8 cellular contexts compared by ENCODE assay signal in genomic region chr7:65871451-65871850, GRCh38. TPM values are rescaled to one million over a fixed set of nuclear protein-coding genes. Genes with fewer than 3 reads are reported as not detected.
DNase-seq lines count a peak whose midpoint lies in the region; ATAC-seq and TF ChIP-seq lines count a peak whose summit lies in the region.
"Not testable (repeated sequence)": the region's sequence is repeated elsewhere in the genome, so short reads cannot be mapped to it uniquely, and the experiment has no call there.

No MANE protein-coding gene starts in this region.

- intact Hi-C loops in left lung (cut with DNase I), result not testable (repeated sequence)

- TF ChIP-seq CTCF in fibroblast of lung (conservative IDR thresholded peaks at IDR 0.05 in 1 of 2, IDR thresholded peaks at IDR 0.05 in 1 of 2; ENCODE audit: low read depth in 1 of 2, low read length in 2 of 2); left lung (IDR thresholded peaks at IDR 0.05): not testable (repeated sequence)

- H3K79me2 ChIP-seq in fibroblast of lung (ENCODE audit: control insufficient read depth, insufficient read depth, low read length), result peaks cover 12% of the 10 kb centered on the region

- H3K4me1 Mint-ChIP-seq in stimulated activated naive B cell treated with anti-CD40 and anti-IgM and Interleukin-4, amounts not matched to agents 10 μg/mL and 1 μg/mL and 100 μg/mL, for 72 hours, result peaks cover 6 to 10% of the 10 kb centered on the region in 2 donors

- not testable (repeated sequence) for H3K4me3 ChIP-seq in fibroblast of lung (replicated peaks in 1 of 4; ENCODE audit: control extremely low read depth in 1 of 4, insufficient read depth in 1 of 4, low read depth in 3 of 4, low read length in 4 of 4); left lung

- peak overlapping the region; percentile 49 for H2AFZ ChIP-seq in fibroblast of lung (ENCODE audit: low read length)

- DNase-seq in DMS53 (lab: John Stamatoyannopoulos, UW) (peak; percentile 6), NCI-H226 (peak; percentile 10), UCSD-AML1 (lab: John Stamatoyannopoulos, UW; ENCODE audit: unreplicated experiment) (peak; percentile 10), fibroblast of lung (ENCODE audit: low read depth in 2 of 2) (peak in 1 of 2 donors; percentile 9)
- DNase-seq in left lung; stimulated activated naive B cell treated with anti-CD40 and anti-IgM and Interleukin-4, amounts not matched to agents 10 μg/mL and 1 μg/mL and 100 μg/mL, for 72 hours: not testable (repeated sequence)

- H3K27me3 Mint-ChIP-seq in stimulated activated naive B cell treated with anti-CD40 and anti-IgM and Interleukin-4, amounts not matched to agents 10 μg/mL and 1 μg/mL and 100 μg/mL, for 72 hours, result not testable (repeated sequence)

- not testable (repeated sequence) for H4K20me1 ChIP-seq in fibroblast of lung (ENCODE audit: control insufficient read depth, extremely low read depth, insufficient read depth, low read length)

- H3K36me3 Mint-ChIP-seq in stimulated activated naive B cell treated with anti-CD40 and anti-IgM and Interleukin-4, amounts not matched to agents 10 μg/mL and 1 μg/mL and 100 μg/mL, for 72 hours, result not testable (repeated sequence)

- not testable (repeated sequence) for H3K9me3 ChIP-seq in fibroblast of lung (ENCODE audit: control insufficient read depth, insufficient read depth, low read depth, low read length); left lung

- H3K4me3 Mint-ChIP-seq in stimulated activated naive B cell treated with anti-CD40 and anti-IgM and Interleukin-4, amounts not matched to agents 10 μg/mL and 1 μg/mL and 100 μg/mL, for 72 hours, result not testable (repeated sequence)

- not testable (repeated sequence) for H3K4me2 ChIP-seq in fibroblast of lung (ENCODE audit: extremely low read depth, insufficient read depth, low read length)

- H3K9ac ChIP-seq in fibroblast of lung (ENCODE audit: insufficient read depth, low read length), result not testable (repeated sequence)

- not testable (repeated sequence) for H3K9me3 Mint-ChIP-seq in stimulated activated naive B cell treated with anti-CD40 and anti-IgM and Interleukin-4, amounts not matched to agents 10 μg/mL and 1 μg/mL and 100 μg/mL, for 72 hours

- H3K27ac ChIP-seq in fibroblast of lung (ENCODE audit: insufficient read depth, low read length), result not testable (repeated sequence)
- peak overlapping the region in 1 of 2 donors; percentile 61 for H3K27ac ChIP-seq in left lung

- H3K27me3 ChIP-seq in fibroblast of lung (ENCODE audit: control insufficient read depth, insufficient read depth, low read length); left lung: not testable (repeated sequence)

- not testable (repeated sequence) for H3K36me3 ChIP-seq in fibroblast of lung (ENCODE audit: control insufficient read depth, insufficient read depth, low read length); left lung

- H3K4me1 ChIP-seq in fibroblast of lung (ENCODE audit: control insufficient read depth, extremely low read depth, insufficient read depth, low read length), result not testable (repeated sequence)
- peaks cover 0 to 30% of the 10 kb centered on the region in 2 donors for H3K4me1 ChIP-seq in left lung

- H3K27ac Mint-ChIP-seq in stimulated activated naive B cell treated with anti-CD40 and anti-IgM and Interleukin-4, amounts not matched to agents 10 μg/mL and 1 μg/mL and 100 μg/mL, for 72 hours, result peak overlapping the region; percentile 37

- ATAC-seq in GM18909 (IDR thresholded peaks at IDR 0.05; ENCODE audit: poor library complexity, unreplicated experiment) (peak; percentile 25), HG03378 (IDR thresholded peaks at IDR 0.05; ENCODE audit: unreplicated experiment) (peak; percentile 43), left lung (peak; percentile 2)
- ATAC-seq in stimulated activated naive B cell treated with anti-CD40 and anti-IgM and Interleukin-4, amounts not matched to agents 10 μg/mL and 1 μg/mL and 100 μg/mL, for 72 hours (replicated peaks), result not testable (repeated sequence)

RNA-seq across cellular contexts. Expression of gene VKORC1L1, which starts 1.4 kb away (rescaled TPM):
- 11.3 and 12.7 TPM in 2 replicates for total RNA-seq in fibroblast of lung
- 20.0 and 24.2 TPM in 2 replicates for polyA plus RNA-seq in fibroblast of lung
- 17.6 and 21.4 TPM in 2 replicates for polyA plus RNA-seq in fibroblast of lung (2012)
- 28.0 and 44.2 TPM in 2 replicates for polyA minus RNA-seq in fibroblast of lung (ENCODE audit: low replicate concordance)
- 10 to 100 TPM; 37.6 to 49.6 TPM for total RNA-seq in left lung
